ENCODE assay signal across 6 cellular contexts in genomic region chr20:41853803-41854202, GRCh38.
"Had no signal": no experiment of that assay in that cellular context is flagged by ENCODE, and none has a peak within 500 bp of the region (broad histone marks: within the 10 kb centered on the region; RNA-seq: fewer than 3 reads in every experiment).

No MANE protein-coding gene starts in this region.

- DNase-seq: GM23248, GOT3, H7, H9, HCEC 1CT, HFFc6 had no signal
